9 cellular contexts compared by ENCODE assay signal in the genomic region with DNA sequence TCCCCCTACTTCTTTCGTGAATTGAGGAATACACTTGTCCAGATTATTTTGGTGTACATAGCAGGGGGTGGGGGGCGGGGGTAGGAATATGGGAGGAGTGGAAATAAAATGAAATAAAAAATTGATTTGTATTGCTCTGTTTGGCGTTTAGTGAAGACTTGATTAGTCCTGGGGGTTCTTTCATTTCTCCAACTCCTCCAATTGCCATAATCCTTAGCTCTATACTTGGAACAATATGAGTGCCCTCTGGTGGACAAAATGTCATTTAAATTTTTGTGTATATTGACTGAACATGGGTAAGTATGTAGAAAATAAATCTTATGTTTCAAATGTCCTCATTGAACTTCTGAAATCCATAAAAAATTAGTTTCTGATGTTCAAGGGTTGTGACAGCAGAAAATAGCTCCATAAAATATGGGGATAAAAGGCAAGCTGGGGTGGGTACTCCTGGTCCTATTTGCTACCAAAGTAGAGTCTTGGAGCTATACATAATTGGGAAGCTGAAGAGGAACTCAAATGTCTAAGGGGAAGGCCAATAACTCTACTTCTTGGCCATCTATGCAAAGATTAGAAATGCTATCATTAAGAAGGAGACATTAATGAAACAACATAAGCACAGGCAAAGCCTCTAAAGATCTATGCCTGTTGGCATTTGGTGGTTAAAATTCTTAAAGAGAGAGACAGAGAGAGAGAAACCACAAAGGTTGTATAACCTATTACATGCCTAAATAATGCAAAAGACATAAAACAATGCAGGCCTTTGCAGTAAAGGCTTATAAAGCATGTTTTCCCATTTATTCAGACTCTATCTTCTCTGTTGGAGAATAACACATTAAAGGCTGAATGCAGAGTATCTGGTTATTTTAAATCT.
DNase-seq lines count a peak whose midpoint lies in the region; ATAC-seq and TF ChIP-seq lines count a peak whose summit lies in the region.
"Had no signal": no experiment of that assay in that cellular context is flagged by ENCODE, and none has a peak within 500 bp of the region (broad histone marks: within the 10 kb centered on the region; RNA-seq: fewer than 3 reads in every experiment).

No MANE protein-coding gene starts in this region.

- no peaks in the 10 kb centered on the region for H3K9me3 ChIP-seq in adrenal gland (replicated peaks in 1 of 3)

- H3K4me3 ChIP-seq in NB4 (ENCODE audit: low read depth, low read length) (no peak overlapping the region), adrenal gland (no peak overlapping the region)
- H3K4me3 ChIP-seq: BLaER1 treated with 17β-estradiol and CSF1 and Interleukin-3, amounts not matched to agents 10 nM and 100 nM had no signal

- H3K4me1 Mint-ChIP-seq in activated CD4-positive, alpha-beta memory T cell treated with anti-CD3 and anti-CD28 coated beads, Interleukin-2, amount 10 ng/mL, durations not matched to agents 7 days and 5 days: no peaks in the 10 kb centered on the region

- WGBS in adrenal gland, 4 donors: 46 to 49% (median 48%) methylated on average over 3 of the region's 3 CpGs

- intact Hi-C loops in adrenal gland (cut with DNase I): loop anchor here in 1 of 2 donors (5.0 kb wide), 1 partner anchor 832 kb away; no protein-coding TSS in a partner anchor

- peaks cover 8% of the 10 kb centered on the region for H3K9me3 Mint-ChIP-seq in activated CD4-positive, alpha-beta memory T cell treated with anti-CD3 and anti-CD28 coated beads, Interleukin-2, amount 10 ng/mL, durations not matched to agents 7 days and 5 days

- no peak for TF ChIP-seq CTCF in NB4 (IDR thresholded peaks at IDR 0.05; ENCODE audit: low read depth, low read length)
- TF ChIP-seq CTCF in adrenal gland (IDR thresholded peaks at IDR 0.05): peak; percentile 39 to 56 (median 42)

- H3K4me3 Mint-ChIP-seq in activated CD4-positive, alpha-beta memory T cell treated with anti-CD3 and anti-CD28 coated beads, Interleukin-2, amount 10 ng/mL, durations not matched to agents 7 days and 5 days: no peak overlapping the region

- no peaks in the 10 kb centered on the region for H3K27me3 ChIP-seq in adrenal gland
- H3K27me3 ChIP-seq: BLaER1 treated with 17β-estradiol and CSF1 and Interleukin-3, amounts not matched to agents 10 nM and 100 nM had no signal

- H3K36me3 ChIP-seq in adrenal gland (replicated peaks in 1 of 2): no peaks in the 10 kb centered on the region
- H3K36me3 ChIP-seq: BLaER1 treated with 17β-estradiol and CSF1 and Interleukin-3, amounts not matched to agents 10 nM and 100 nM had no signal

- no peaks in the 10 kb centered on the region for H3K27me3 Mint-ChIP-seq in activated CD4-positive, alpha-beta memory T cell treated with anti-CD3 and anti-CD28 coated beads, Interleukin-2, amount 10 ng/mL, durations not matched to agents 7 days and 5 days

- POLR2A ChIA-PET in activated CD4-positive, alpha-beta memory T cell treated with anti-CD3 and anti-CD28 coated beads, Interleukin-2, amount 10 ng/mL, durations not matched to agents 7 days and 5 days (lab: Charles Lee): no interaction called here

- DNase-seq in NCI-H187 (lab: John Stamatoyannopoulos, UW) (peak; percentile 6 to 16), NCI-H187 treated with DMSO at 0.1 percent for 48 hours (lab: John Stamatoyannopoulos, UW) (no peak), NB4 (ENCODE audit: low read depth) (peak; percentile 50), adrenal gland (no peak), left lobe of liver (ENCODE audit: low spot score) (no peak)
- no peak for DNase-seq in activated CD4-positive, alpha-beta memory T cell treated with anti-CD3 and anti-CD28 coated beads, Interleukin-2, amount 10 ng/mL, durations not matched to agents 7 days and 5 days

- H3K27ac ChIP-seq in adrenal gland: no peak overlapping the region
- H3K27ac ChIP-seq: BLaER1 treated with 17β-estradiol and CSF1 and Interleukin-3, amounts not matched to agents 10 nM and 100 nM had no signal

- no peaks in the 10 kb centered on the region for H3K4me1 ChIP-seq in adrenal gland (replicated peaks in 1 of 2)
- H3K4me1 ChIP-seq: BLaER1 treated with 17β-estradiol and CSF1 and Interleukin-3, amounts not matched to agents 10 nM and 100 nM had no signal

- H3K27ac Mint-ChIP-seq in activated CD4-positive, alpha-beta memory T cell treated with anti-CD3 and anti-CD28 coated beads, Interleukin-2, amount 10 ng/mL, durations not matched to agents 7 days and 5 days: no peak overlapping the region

- ATAC-seq in left lobe of liver: peak; percentile 68
- no peak for ATAC-seq in GM18520 (IDR thresholded peaks at IDR 0.05; ENCODE audit: unreplicated experiment)
- ATAC-seq in GM21447 (IDR thresholded peaks at IDR 0.05; ENCODE audit: unreplicated experiment): no peak

- no peaks in the 10 kb centered on the region for H3K36me3 Mint-ChIP-seq in activated CD4-positive, alpha-beta memory T cell treated with anti-CD3 and anti-CD28 coated beads, Interleukin-2, amount 10 ng/mL, durations not matched to agents 7 days and 5 days (ENCODE audit: low read depth)

- CTCF ChIA-PET in activated CD4-positive, alpha-beta memory T cell treated with anti-CD3 and anti-CD28 coated beads, Interleukin-2, amount 10 ng/mL, durations not matched to agents 7 days and 5 days (lab: Charles Lee): interaction anchor here (1.1 to 3.8 kb wide), 3 partner anchors 688 to 832 kb away, joined by 3 to 31 read pairs (median 3); no protein-coding TSS in a partner anchor

- TF ChIP-seq POLR2A in NB4 (IDR thresholded peaks at IDR 0.05; ENCODE audit: extremely low read depth, insufficient read length) (no peak), adrenal gland (IDR thresholded peaks at IDR 0.05) (no peak)

Comparison
In these comparisons a context has a peak if more than half of its experiments do, and no peak if none do; other contexts are left out.
1. DNase-seq: peak in NCI-H187 (2 of 2) and NB4 (single experiment); none in NCI-H187 treated with DMSO at 0.1 percent for 48 hours (single experiment), adrenal gland (0 of 7), left lobe of liver (single experiment) and activated CD4-positive, alpha-beta memory T cell treated with anti-CD3 and anti-CD28 coated beads, Interleukin-2, amount 10 ng/mL, durations not matched to agents 7 days and 5 days (single experiment).